8 cellular contexts compared by ENCODE assay signal in genomic region chr1:197776348-197777082, GRCh38. TPM values are rescaled to one million over a fixed set of nuclear protein-coding genes. Genes with fewer than 3 reads are reported as not detected.
DNase-seq lines count a peak whose midpoint lies in the region; ATAC-seq and TF ChIP-seq lines count a peak whose summit lies in the region.

No MANE protein-coding gene starts in this region.

- intact Hi-C loops in cardiac septum (cut with DNase I): loop anchor here (10.0 kb wide), 1 partner anchor 378 kb away; the partner anchor contains the start of gene NEK7
- intact Hi-C loops in esophagus muscularis mucosa (cut with DNase I): loop anchor here (10.0 kb wide), 1 partner anchor 128 kb away; the partner anchor contains the start of gene C1orf53

- 78% methylated on average over 3 of the region's 3 CpGs for WGBS in esophagus muscularis mucosa

- no peaks in the 10 kb centered on the region for H3K9me3 ChIP-seq in right atrium auricular region
- H3K9me3 ChIP-seq in esophagus muscularis mucosa: no peaks in the 10 kb centered on the region

- no peaks in the 10 kb centered on the region for H3K27me3 ChIP-seq in right atrium auricular region
- no peaks in the 10 kb centered on the region for H3K27me3 ChIP-seq in esophagus muscularis mucosa

- H3K27ac ChIP-seq in right atrium auricular region (peak overlapping the region; percentile 92 to 97), esophagus muscularis mucosa (replicated peaks in 1 of 4) (peak overlapping the region; percentile 28 to 89 (median 86))

- no peak for DNase-seq in right atrium auricular region (ENCODE audit: low spot score)
- DNase-seq in cardiac septum (ENCODE audit: low spot score): no peak
- peak; percentile 11 for DNase-seq in UCSD-AML1 (lab: John Stamatoyannopoulos, UW; ENCODE audit: unreplicated experiment)
- DNase-seq in esophagus muscularis mucosa (ENCODE audit: extremely low spot score): no peak
- DNase-seq in stimulated activated CD4-positive, alpha-beta T cell treated with anti-CD3 and anti-CD28 coated beads, Interleukin-12 subunit alpha, Interleukin-12 subunit beta, amount 100 ng/mL, for 24 hours (ENCODE audit: low read depth in 2 of 2): peak; percentile 6 to 15
- no peak for DNase-seq in anterior cingulate cortex (lab: John Stamatoyannopoulos, UW)
- DNase-seq in NCI-H1092 (lab: John Stamatoyannopoulos, UW): no peak

- H3K36me3 ChIP-seq in right atrium auricular region (no peaks in the 10 kb centered on the region), esophagus muscularis mucosa (no peaks in the 10 kb centered on the region)

- no peak for TF ChIP-seq POLR2A in esophagus muscularis mucosa (IDR thresholded peaks at IDR 0.05; ENCODE audit: low read depth)

- ATAC-seq in HG03354 (IDR thresholded peaks at IDR 0.05; ENCODE audit: poor library complexity, severe bottlenecking, unreplicated experiment): peak; percentile 28

- no peak overlapping the region for H3K4me3 ChIP-seq in right atrium auricular region
- no peak overlapping the region for H3K4me3 ChIP-seq in esophagus muscularis mucosa

- TF ChIP-seq EP300 in esophagus muscularis mucosa (IDR thresholded peaks at IDR 0.05): no peak

- H3K4me1 ChIP-seq in right atrium auricular region (peaks cover 0 to 32% of the 10 kb centered on the region in 2 donors), esophagus muscularis mucosa (peaks cover 10 to 36% (median 31%) of the 10 kb centered on the region in 4 donors)

- no peak for TF ChIP-seq CTCF in right atrium auricular region (IDR thresholded peaks at IDR 0.05)
- no peak for TF ChIP-seq CTCF in esophagus muscularis mucosa (IDR thresholded peaks at IDR 0.05)

RNA-seq across cellular contexts. Expression of gene DENND1B, which starts 1.2 kb away (rescaled TPM):
- total RNA-seq in right atrium auricular region: 10 to 100 TPM; 11.8 to 16.0 TPM
- 22.0 TPM for total RNA-seq in cardiac septum
- total RNA-seq in esophagus muscularis mucosa: 10 to 100 TPM in 2 of 4 donors, 1 to 10 TPM in 2; 6.4 to 11.3 (median 9.1) TPM

Comparison
In these comparisons a context has a peak if more than half of its experiments do, and no peak if none do; other contexts are left out.
1. DNase-seq: peak in UCSD-AML1 (single experiment) and stimulated activated CD4-positive, alpha-beta T cell treated with anti-CD3 and anti-CD28 coated beads, Interleukin-12 subunit alpha, Interleukin-12 subunit beta, amount 100 ng/mL, for 24 hours (2 of 2); none in right atrium auricular region (single experiment), cardiac septum (single experiment), esophagus muscularis mucosa (single experiment), anterior cingulate cortex (0 of 58) and NCI-H1092 (single experiment).